ENCODE assay signal across 1 cellular context in genomic region chr14:90611936-90612335, GRCh38.
TF ChIP-seq lines count a peak whose summit lies in the region.

No MANE protein-coding gene starts in this region.

TF ChIP-seq in HepG2, 621 proteins besides CTCF, POLR2A, EP300 and RAD21 (continued from another document):
- TF ChIP-seq DDIT3 (CRISPR knock-in tag; IDR thresholded peaks at IDR 0.05) = no peak
- no peak for TF ChIP-seq HMGXB3 (CRISPR knock-in tag; IDR thresholded peaks at IDR 0.05; ENCODE audit: borderline replicate concordance)
